Comparison of ENCODE assay signal across 21 cellular contexts in genomic region chr15:68464451-68465090, GRCh38. TPM values are rescaled to one million over a fixed set of nuclear protein-coding genes. Genes with fewer than 3 reads are reported as not detected.
DNase-seq lines count a peak whose midpoint lies in the region; TF ChIP-seq lines count a peak whose summit lies in the region.
"Had no signal": no experiment of that assay in that cellular context is flagged by ENCODE, and none has a peak within 500 bp of the region (broad histone marks: within the 10 kb centered on the region; RNA-seq: fewer than 3 reads in every experiment).

No MANE protein-coding gene starts in this region.

- no peaks in the 10 kb centered on the region for H3K36me3 Mint-ChIP-seq in activated T-cell treated with anti-CD3 and anti-CD28 coated beads, Interleukin-2, amount 50 U/mL, for 24 hours (ENCODE audit: low read depth)

- TF ChIP-seq CTCF in fibroblast of villous mesenchyme (IDR thresholded peaks at IDR 0.05; ENCODE audit: insufficient read depth, low read depth, low read length): no peak

- H3K27me3 ChIP-seq in GM23248 (replicated peaks; ENCODE audit: insufficient read depth) (no peaks in the 10 kb centered on the region), adipocyte (replicated peaks; ENCODE audit: control insufficient read depth, insufficient read depth, low read length) (no peaks in the 10 kb centered on the region)
- H3K27me3 ChIP-seq: adrenal gland, ovary, tibial nerve had no signal

- in situ Hi-C loops in GM23248 (cut with MboI): no loop called here

- H3K4me3 Mint-ChIP-seq in activated T-cell treated with anti-CD3 and anti-CD28 coated beads, Interleukin-2, amount 50 U/mL, for 24 hours: no peak overlapping the region

- peak overlapping the region; percentile 27 for H3K4me2 ChIP-seq in GM23248 (ENCODE audit: unreplicated experiment)

- H3K9me2 ChIP-seq in GM23248 (ENCODE audit: insufficient read depth): no peaks in the 10 kb centered on the region

- H3K27ac Mint-ChIP-seq in activated T-cell treated with anti-CD3 and anti-CD28 coated beads, Interleukin-2, amount 50 U/mL, for 24 hours: no peak overlapping the region

- no peaks in the 10 kb centered on the region for H4K20me1 ChIP-seq in GM23248 (ENCODE audit: insufficient read depth)

- H3K9ac ChIP-seq in GM23248: no peak overlapping the region
- H3K9ac ChIP-seq in adipocyte (ENCODE audit: low read length): no peak overlapping the region

- DNase-seq in GM23248 (peak; percentile 85), adipocyte (ENCODE audit: low read depth) (peak; percentile 44), fibroblast of villous mesenchyme (ENCODE audit: low read depth) (peak; percentile 32), stromal cell of bone marrow (ENCODE audit: low read depth) (peak; percentile 88), NCI-H128 (lab: John Stamatoyannopoulos, UW; ENCODE audit: unreplicated experiment) (no peak)
- no peak for DNase-seq in stimulated activated naive CD4-positive, alpha-beta T cell treated with Interleukin-2 at 50 U/mL for 16 hours (lab: John Stamatoyannopoulos, UW)
- DNase-seq in activated T-cell treated with anti-CD3 and anti-CD28 coated beads, Interleukin-2, amount 50 U/mL, for 24 hours: no peak
- DNase-seq: activated gamma-delta T cell; adrenal gland; cerebellar nuclear complex; effector CD8-positive, alpha-beta T cell; esophagus squamous epithelium; lower lobe of right lung; NCI-H187 treated with DMSO at 0.1 percent for 48 hours; NCI-H446 treated with DMSO at 0.1 percent for 48 hours; ovary; RPMI8226; stimulated activated CD4-positive, alpha-beta T cell treated with anti-CD3 and anti-CD28 coated beads, Interleukin-2, amount 100 ng/mL, for 24 hours; stimulated activated naive CD8-positive, alpha-beta T cell treated with anti-CD3 and anti-CD28 coated beads, Interleukin-15, Interleukin-2, amounts not matched to agents 100 U/mL and 50 U/mL, for 24 hours; SW 1271 had no signal

- WGBS in GM23248 (ENCODE audit: low coverage in 1 of 2, low lambda C conversion rate in 2 of 2, missing lambda C conversion rate in 2 of 2), 2 experiments: 51 to 54% methylated on average over 7 of the region's 7 CpGs

- no peaks in the 10 kb centered on the region for H3K79me2 ChIP-seq in GM23248 (ENCODE audit: insufficient read depth)

- no peak overlapping the region for H2AFZ ChIP-seq in GM23248

- peak overlapping the region; percentile 59 for H3K27ac ChIP-seq in GM23248
- H3K27ac ChIP-seq: adrenal gland, esophagus squamous epithelium, lower lobe of right lung, ovary, tibial nerve had no signal

- no peaks in the 10 kb centered on the region for H3K36me3 ChIP-seq in GM23248 (ENCODE audit: low read depth)
- H3K36me3 ChIP-seq in adipocyte (ENCODE audit: control insufficient read depth, insufficient read depth, low read length, severe bottlenecking): no peaks in the 10 kb centered on the region
- H3K36me3 ChIP-seq: adrenal gland, esophagus squamous epithelium, lower lobe of right lung, ovary, tibial nerve had no signal

- H3K4me1 Mint-ChIP-seq in activated T-cell treated with anti-CD3 and anti-CD28 coated beads, Interleukin-2, amount 50 U/mL, for 24 hours (ENCODE audit: low read depth): no peaks in the 10 kb centered on the region

- peaks cover 24% of the 10 kb centered on the region for H3K4me1 ChIP-seq in GM23248 (ENCODE audit: insufficient read depth)
- H3K4me1 ChIP-seq in adipocyte (ENCODE audit: control insufficient read depth, insufficient read depth, low read length): peaks cover 32% of the 10 kb centered on the region
- H3K4me1 ChIP-seq: adrenal gland, tibial nerve had no signal

- peaks cover 18% of the 10 kb centered on the region for H3F3A ChIP-seq in GM23248 (ENCODE audit: insufficient read depth)

- peaks cover 10% of the 10 kb centered on the region for H3K27me3 Mint-ChIP-seq in activated T-cell treated with anti-CD3 and anti-CD28 coated beads, Interleukin-2, amount 50 U/mL, for 24 hours

- H3K9me3 Mint-ChIP-seq in activated T-cell treated with anti-CD3 and anti-CD28 coated beads, Interleukin-2, amount 50 U/mL, for 24 hours: no peaks in the 10 kb centered on the region

- no peaks in the 10 kb centered on the region for H3K9me3 ChIP-seq in GM23248 (ENCODE audit: low read depth)
- H3K9me3 ChIP-seq in adipocyte (ENCODE audit: control insufficient read depth, low read length): peaks cover 19% of the 10 kb centered on the region
- H3K9me3 ChIP-seq: adrenal gland, esophagus squamous epithelium, lower lobe of right lung, ovary, tibial nerve had no signal

- H3K4me3 ChIP-seq in GM23248 (no peak overlapping the region), adipocyte (ENCODE audit: low read length) (no peak overlapping the region), fibroblast of villous mesenchyme (ENCODE audit: low read depth, low read length) (no peak overlapping the region)
- H3K4me3 ChIP-seq: adrenal gland, esophagus squamous epithelium, lower lobe of right lung, ovary, tibial nerve had no signal

RNA-seq across cellular contexts. Expression of gene ITGA11, which starts 32.6 kb away (rescaled TPM):
- total RNA-seq in GM23248 (2014; rRNA removed; shearing (Covaris generic)): 352 and 408 TPM in 2 replicates
- polyA plus RNA-seq in GM23248 (2016; fragmentation: Nextera tagmentation; extraction: Ambion mirVana): 312 TPM in 2 replicates
- total RNA-seq in fibroblast of villous mesenchyme: 87.7 and 159 TPM in 2 replicates

Comparison
In these comparisons a context has a peak if more than half of its experiments do, and no peak if none do; other contexts are left out.
1. DNase-seq: peak in GM23248 (single experiment), adipocyte (single experiment), fibroblast of villous mesenchyme (single experiment) and stromal cell of bone marrow (single experiment); none in stimulated activated naive CD4-positive, alpha-beta T cell treated with Interleukin-2 at 50 U/mL for 16 hours (single experiment), activated T-cell treated with anti-CD3 and anti-CD28 coated beads, Interleukin-2, amount 50 U/mL, for 24 hours (single experiment) and NCI-H128 (single experiment).